ENCODE assay signal across 3 cellular contexts in genomic region chr2:206276169-206276927, GRCh38.
TF ChIP-seq lines count a peak whose summit lies in the region.

No MANE protein-coding gene starts in this region.

TF ChIP-seq in SK-N-SH, 30 proteins besides CTCF, POLR2A, EP300 and RAD21:
- TF ChIP-seq REST (IDR thresholded peaks at IDR 0.05; ENCODE audit: low read depth, low read length) (no peak), TCF12 (IDR thresholded peaks at IDR 0.05) (no peak), ELF1 (IDR thresholded peaks at IDR 0.05) (no peak), PBX3 (IDR thresholded peaks at IDR 0.05) (no peak), SMC3 (IDR thresholded peaks at IDR 0.05; ENCODE audit: low read depth, low read length) (no peak), TAF1 (IDR thresholded peaks at IDR 0.05; ENCODE audit: borderline replicate concordance, low read depth, low read length) (no peak)

TF ChIP-seq in SK-N-SH treated with all-trans-retinoic acid at 6 μM for 48 hours, 23 proteins besides CTCF, POLR2A, EP300 and RAD21 (continued from another document):
- TF ChIP-seq POU6F1 (CRISPR knock-in tag; IDR thresholded peaks at IDR 0.05; ENCODE audit: borderline replicate concordance, low read depth): no peak
- no peak for TF ChIP-seq ZNF565 (CRISPR knock-in tag; conservative IDR thresholded peaks at IDR 0.05; ENCODE audit: low read depth)
- TF ChIP-seq ESRRG (CRISPR knock-in tag; IDR thresholded peaks at IDR 0.05): no peak
- no peak for TF ChIP-seq PATZ1 (CRISPR knock-in tag; IDR thresholded peaks at IDR 0.05; ENCODE audit: borderline replicate concordance)
- TF ChIP-seq TCF4 (CRISPR knock-in tag; IDR thresholded peaks at IDR 0.05; ENCODE audit: borderline replicate concordance): no peak

TF ChIP-seq in neural cell, 6 proteins besides CTCF, POLR2A, EP300 and RAD21 (continued from another document):
- TF ChIP-seq REST (IDR thresholded peaks at IDR 0.05; ENCODE audit: borderline replicate concordance): no peak
